ENCODE assay signal across 9 cellular contexts in the genomic region with DNA sequence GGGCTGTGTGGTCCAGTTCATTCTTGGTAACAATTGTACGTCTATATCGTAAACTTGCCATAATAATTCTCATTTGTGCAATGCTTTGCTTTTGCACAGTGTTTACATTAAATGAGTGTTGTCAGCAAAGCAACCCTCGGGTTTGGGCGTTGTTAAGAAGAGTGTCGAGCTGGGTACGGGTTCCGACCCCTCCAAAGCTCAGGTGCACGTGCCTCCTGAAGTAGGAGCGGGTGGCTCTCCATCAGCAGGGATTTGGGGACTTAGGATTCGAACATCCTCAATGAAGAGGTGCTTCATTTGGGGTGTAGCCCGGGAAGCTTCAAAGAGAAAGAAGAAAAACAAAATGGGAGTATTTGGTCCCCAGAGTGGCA. TPM values are rescaled to one million over a fixed set of nuclear protein-coding genes. Genes with fewer than 3 reads are reported as not detected.
DNase-seq lines count a peak whose midpoint lies in the region; ATAC-seq lines count a peak whose summit lies in the region.
"Had no signal": no experiment of that assay in that cellular context is flagged by ENCODE, and none has a peak within 500 bp of the region (broad histone marks: within the 10 kb centered on the region; RNA-seq: fewer than 3 reads in every experiment).

No MANE protein-coding gene starts in this region.

- peaks cover 9% of the 10 kb centered on the region for H3K4me1 Mint-ChIP-seq in T-helper 1 cell treated with Interleukin-12 subunit alpha and Interleukin-12 subunit beta and Interleukin-4 antibody, amounts not matched to agents 30 μg/mL and 1 μg/mL, for 36 hours (ENCODE audit: low read depth)
- peaks cover 9% of the 10 kb centered on the region for H3K4me1 Mint-ChIP-seq in activated CD8-positive, alpha-beta T cell treated with anti-CD3 and anti-CD28 coated beads, Interleukin-2, amount 10 ng/mL, durations not matched to agents 7 days and 5 days (ENCODE audit: low read depth)
- H3K4me1 Mint-ChIP-seq in immature natural killer cell: peaks cover 8 to 17% of the 10 kb centered on the region in 2 donors
- H3K4me1 Mint-ChIP-seq in stimulated activated memory B cell treated with anti-CD40 and anti-IgM and Interleukin-4, amounts not matched to agents 10 μg/mL and 1 μg/mL and 100 μg/mL, for 72 hours: peaks cover 13% of the 10 kb centered on the region

- no peak overlapping the region for H3K27ac Mint-ChIP-seq in T-helper 1 cell treated with Interleukin-12 subunit alpha and Interleukin-12 subunit beta and Interleukin-4 antibody, amounts not matched to agents 30 μg/mL and 1 μg/mL, for 36 hours
- no peak overlapping the region for H3K27ac Mint-ChIP-seq in activated CD8-positive, alpha-beta T cell treated with anti-CD3 and anti-CD28 coated beads, Interleukin-2, amount 10 ng/mL, durations not matched to agents 7 days and 5 days
- H3K27ac Mint-ChIP-seq in immature natural killer cell: peak overlapping the region in 2 of 6 donors; percentile 22 to 56
- no peak overlapping the region for H3K27ac Mint-ChIP-seq in stimulated activated memory B cell treated with anti-CD40 and anti-IgM and Interleukin-4, amounts not matched to agents 10 μg/mL and 1 μg/mL and 100 μg/mL, for 72 hours

- no peaks in the 10 kb centered on the region for H3K36me3 Mint-ChIP-seq in T-helper 1 cell treated with Interleukin-12 subunit alpha and Interleukin-12 subunit beta and Interleukin-4 antibody, amounts not matched to agents 30 μg/mL and 1 μg/mL, for 36 hours (ENCODE audit: low read depth)
- no peaks in the 10 kb centered on the region for H3K36me3 Mint-ChIP-seq in activated CD8-positive, alpha-beta T cell treated with anti-CD3 and anti-CD28 coated beads, Interleukin-2, amount 10 ng/mL, durations not matched to agents 7 days and 5 days (ENCODE audit: low read depth)
- no peaks in the 10 kb centered on the region for H3K36me3 Mint-ChIP-seq in immature natural killer cell
- H3K36me3 Mint-ChIP-seq in stimulated activated memory B cell treated with anti-CD40 and anti-IgM and Interleukin-4, amounts not matched to agents 10 μg/mL and 1 μg/mL and 100 μg/mL, for 72 hours: no peaks in the 10 kb centered on the region

- peaks cover 53% of the 10 kb centered on the region for H3K27me3 Mint-ChIP-seq in T-helper 1 cell treated with Interleukin-12 subunit alpha and Interleukin-12 subunit beta and Interleukin-4 antibody, amounts not matched to agents 30 μg/mL and 1 μg/mL, for 36 hours (ENCODE audit: low read depth)
- H3K27me3 Mint-ChIP-seq in activated CD8-positive, alpha-beta T cell treated with anti-CD3 and anti-CD28 coated beads, Interleukin-2, amount 10 ng/mL, durations not matched to agents 7 days and 5 days (ENCODE audit: low read depth): peaks cover 29% of the 10 kb centered on the region
- peaks cover 7 to 14% (median 8%) of the 10 kb centered on the region in 3 donors for H3K27me3 Mint-ChIP-seq in immature natural killer cell (ENCODE audit: low read depth in 3 of 3)
- H3K27me3 Mint-ChIP-seq in stimulated activated memory B cell treated with anti-CD40 and anti-IgM and Interleukin-4, amounts not matched to agents 10 μg/mL and 1 μg/mL and 100 μg/mL, for 72 hours: peaks cover 52% of the 10 kb centered on the region

- POLR2A ChIA-PET in activated CD8-positive, alpha-beta T cell treated with anti-CD3 and anti-CD28 coated beads, Interleukin-2, amount 10 ng/mL, durations not matched to agents 7 days and 5 days (lab: Charles Lee): no interaction called here

- H3K9me3 Mint-ChIP-seq in T-helper 1 cell treated with Interleukin-12 subunit alpha and Interleukin-12 subunit beta and Interleukin-4 antibody, amounts not matched to agents 30 μg/mL and 1 μg/mL, for 36 hours: no peaks in the 10 kb centered on the region
- no peaks in the 10 kb centered on the region for H3K9me3 Mint-ChIP-seq in activated CD8-positive, alpha-beta T cell treated with anti-CD3 and anti-CD28 coated beads, Interleukin-2, amount 10 ng/mL, durations not matched to agents 7 days and 5 days (ENCODE audit: insufficient read depth)
- no peaks in the 10 kb centered on the region for H3K9me3 Mint-ChIP-seq in immature natural killer cell
- peaks cover 3% of the 10 kb centered on the region for H3K9me3 Mint-ChIP-seq in stimulated activated memory B cell treated with anti-CD40 and anti-IgM and Interleukin-4, amounts not matched to agents 10 μg/mL and 1 μg/mL and 100 μg/mL, for 72 hours

- CTCF ChIA-PET in activated CD8-positive, alpha-beta T cell treated with anti-CD3 and anti-CD28 coated beads, Interleukin-2, amount 10 ng/mL, durations not matched to agents 7 days and 5 days (lab: Charles Lee): interaction anchor here (0.9 kb wide), 1 partner anchor 79 kb away, joined by 3 read pairs; no protein-coding TSS in a partner anchor

- ATAC-seq in activated CD8-positive, alpha-beta T cell treated with anti-CD3 and anti-CD28 coated beads, Interleukin-2, amount 10 ng/mL, durations not matched to agents 7 days and 5 days: no peak
- no peak for ATAC-seq in stimulated activated memory B cell treated with anti-CD40 and anti-IgM and Interleukin-4, amounts not matched to agents 10 μg/mL and 1 μg/mL and 100 μg/mL, for 72 hours
- ATAC-seq in HG02763 (IDR thresholded peaks at IDR 0.05; ENCODE audit: unreplicated experiment): no peak
- ATAC-seq: A549 had no signal

- DNase-seq in T-helper 1 cell (no peak), immature natural killer cell (no peak), cerebellum (ENCODE audit: low spot score) (no peak), C1 segment of cervical spinal cord (lab: John Stamatoyannopoulos, UW) (no peak)
- no peak for DNase-seq in activated CD8-positive, alpha-beta T cell treated with anti-CD3 and anti-CD28 coated beads, Interleukin-2, amount 10 ng/mL, durations not matched to agents 7 days and 5 days

- peak overlapping the region; percentile 83 for H3K4me3 Mint-ChIP-seq in T-helper 1 cell treated with Interleukin-12 subunit alpha and Interleukin-12 subunit beta and Interleukin-4 antibody, amounts not matched to agents 30 μg/mL and 1 μg/mL, for 36 hours
- H3K4me3 Mint-ChIP-seq in activated CD8-positive, alpha-beta T cell treated with anti-CD3 and anti-CD28 coated beads, Interleukin-2, amount 10 ng/mL, durations not matched to agents 7 days and 5 days: peak overlapping the region; percentile 68
- peak overlapping the region; percentile 77 to 88 (median 83) for H3K4me3 Mint-ChIP-seq in immature natural killer cell
- peak overlapping the region; percentile 66 for H3K4me3 Mint-ChIP-seq in stimulated activated memory B cell treated with anti-CD40 and anti-IgM and Interleukin-4, amounts not matched to agents 10 μg/mL and 1 μg/mL and 100 μg/mL, for 72 hours

RNA-seq across cellular contexts. Expression of gene TRIM58, which starts 1.0 kb away (rescaled TPM):
- total RNA-seq in activated CD8-positive, alpha-beta T cell treated with anti-CD3 and anti-CD28 coated beads, Interleukin-2, amount 10 ng/mL, durations not matched to agents 7 days and 5 days: under 1 TPM; 0.21 to 0.74 TPM
- polyA plus RNA-seq in immature natural killer cell: 1 to 10 TPM; 1.1 to 2.3 (median 1.5) TPM
- 6.1 TPM for total RNA-seq in cerebellum
- polyA plus RNA-seq: A549 had no signal

RNA-seq across cellular contexts. Expression of gene OR11L1, which starts 16.3 kb away (rescaled TPM):
- total RNA-seq in activated CD8-positive, alpha-beta T cell treated with anti-CD3 and anti-CD28 coated beads, Interleukin-2, amount 10 ng/mL, durations not matched to agents 7 days and 5 days: not detected
- polyA plus RNA-seq in immature natural killer cell: not detected
- total RNA-seq in cerebellum: not detected
- polyA plus RNA-seq: A549 had no signal

RNA-seq across cellular contexts. Expression of gene OR14A16, which starts 34.1 kb away (rescaled TPM):
- not detected for total RNA-seq in activated CD8-positive, alpha-beta T cell treated with anti-CD3 and anti-CD28 coated beads, Interleukin-2, amount 10 ng/mL, durations not matched to agents 7 days and 5 days
- not detected for polyA plus RNA-seq in immature natural killer cell
- total RNA-seq in cerebellum: not detected
- polyA plus RNA-seq: A549 had no signal

RNA-seq across cellular contexts. Expression of gene OR2W3, which starts 37.4 kb away (rescaled TPM):
- total RNA-seq in activated CD8-positive, alpha-beta T cell treated with anti-CD3 and anti-CD28 coated beads, Interleukin-2, amount 10 ng/mL, durations not matched to agents 7 days and 5 days: not detected
- under 1 TPM in 2 of 3 donors, not detected in 1; 0.55 to 0.82 TPM for polyA plus RNA-seq in immature natural killer cell
- total RNA-seq in cerebellum: 0.73 TPM
- polyA plus RNA-seq: A549 had no signal
